Comparison of ENCODE assay signal across 9 cellular contexts in genomic region chrX:42129541-42129940, GRCh38.
"Had no signal": no experiment of that assay in that cellular context is flagged by ENCODE, and none has a peak within 500 bp of the region (broad histone marks: within the 10 kb centered on the region; RNA-seq: fewer than 3 reads in every experiment).

No MANE protein-coding gene starts in this region.

- H3K4me3 Mint-ChIP-seq: dendritic cell treated with granulocyte-macrophage colony-stimulating factor and Interleukin-4, amounts not matched to agents 40 ng/mL and 50 ng/mL, for 4 days had no signal

- DNase-seq: activated CD4-positive, alpha-beta T cell treated with anti-CD3 and anti-CD28 coated beads, Interleukin-2, amount 50 U/mL, for 48 hours; activated naive CD4-positive, alpha-beta T cell treated with Interleukin-2 at 50 U/mL for 16 hours; activated T-cell treated with anti-CD3 and anti-CD28 coated beads, Interleukin-2, amount 50 U/mL, for 48 hours; amygdala; brain microvascular endothelial cell; cerebellar nuclear complex; posterior cingulate gyrus; trophoblast cell had no signal

- H3K27me3 Mint-ChIP-seq: dendritic cell treated with granulocyte-macrophage colony-stimulating factor and Interleukin-4, amounts not matched to agents 40 ng/mL and 50 ng/mL, for 4 days had no signal

- H3K9me3 Mint-ChIP-seq: dendritic cell treated with granulocyte-macrophage colony-stimulating factor and Interleukin-4, amounts not matched to agents 40 ng/mL and 50 ng/mL, for 4 days had no signal

- H3K27ac Mint-ChIP-seq: dendritic cell treated with granulocyte-macrophage colony-stimulating factor and Interleukin-4, amounts not matched to agents 40 ng/mL and 50 ng/mL, for 4 days had no signal
